In the genomic region with DNA sequence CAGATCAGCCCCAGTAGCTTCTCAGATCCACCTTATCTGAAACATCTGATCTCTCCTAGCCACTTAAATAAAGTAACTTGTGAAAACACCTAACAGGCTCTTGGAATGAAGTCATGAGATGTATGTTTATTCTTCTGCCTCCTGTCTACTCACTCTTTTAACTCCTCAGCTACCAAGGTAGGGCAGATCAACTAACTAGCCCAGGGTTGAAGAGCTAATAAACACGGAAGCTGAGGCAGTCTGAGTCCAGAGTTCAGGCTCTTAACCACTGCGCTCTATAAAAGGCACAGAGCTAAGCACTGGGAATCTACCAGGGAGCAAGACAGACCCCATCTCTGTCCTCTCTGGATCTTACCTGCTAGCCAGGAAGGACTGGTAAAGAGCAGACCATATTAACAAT, we compare ENCODE assay signal across 8 cellular contexts. TPM values are rescaled to one million over a fixed set of nuclear protein-coding genes. Genes with fewer than 3 reads are reported as not detected.
DNase-seq lines count a peak whose midpoint lies in the region; ATAC-seq, FAIRE-seq and TF ChIP-seq lines count a peak whose summit lies in the region.
"Not testable (repeated sequence)": the region's sequence is repeated elsewhere in the genome, so short reads cannot be mapped to it uniquely, and the experiment has no call there.

No MANE protein-coding gene starts in this region.

- POLR2A ChIA-PET in CD8-positive, alpha-beta T cell (lab: Charles Lee) = not testable (repeated sequence)
- POLR2A ChIA-PET in naive thymus-derived CD4-positive, alpha-beta T cell (lab: Charles Lee) = interaction anchor here (0.8 kb wide), 1 partner anchor 42 kb away, joined by 3 read pairs; no protein-coding TSS in a partner anchor

- peak; percentile 70 for FAIRE-seq in GM18507 (lab: Jason Lieb, UNC)
- FAIRE-seq in colon (lab: Jason Lieb, UNC) = peak; percentile 93
- peak; percentile 62 for FAIRE-seq in small intestine (lab: Jason Lieb, UNC)

- peaks cover 30% of the 10 kb centered on the region for H3K4me1 ChIP-seq in CD8-positive, alpha-beta T cell (ENCODE audit: insufficient read depth, low read length)
- peaks cover 11 to 28% of the 10 kb centered on the region in 2 donors for H3K4me1 ChIP-seq in naive thymus-derived CD4-positive, alpha-beta T cell (ENCODE audit: control insufficient read depth in 2 of 2, insufficient read depth in 2 of 2, low read length in 2 of 2)
- not testable (repeated sequence) for H3K4me1 ChIP-seq in small intestine (ENCODE audit: control insufficient read depth in 2 of 2, insufficient read depth in 1 of 2, low read depth in 1 of 2, low read length in 1 of 2)

- H3K27ac ChIP-seq in CD8-positive, alpha-beta T cell (ENCODE audit: low read depth, low read length); naive thymus-derived CD4-positive, alpha-beta T cell (ENCODE audit: low read depth, low read length): not testable (repeated sequence)
- peak overlapping the region in 1 of 2 donors; percentile 60 for H3K27ac ChIP-seq in small intestine (ENCODE audit: low read depth in 1 of 2, low read length in 1 of 2)

- H3K4me3 Mint-ChIP-seq in CD8-positive, alpha-beta T cell; activated T-helper 1 cell treated with anti-CD3 and anti-CD28 coated beads, Interleukin-12 subunit alpha, Interleukin-12 subunit beta, Interleukin-2, Interleukin-4 antibody, amounts not matched to agents 30 ng/mL and 10 ng/mL and 1 ng/mL, durations not matched to agents 14 hours and 24 hours and 36 hours: not testable (repeated sequence)
- H3K4me3 Mint-ChIP-seq in naive thymus-derived CD4-positive, alpha-beta T cell = peak overlapping the region in 7 of 10 donors; percentile 5 to 72 (median 37)

- H3K27me3 ChIP-seq in CD8-positive, alpha-beta T cell (ENCODE audit: insufficient read depth, low read length); naive thymus-derived CD4-positive, alpha-beta T cell (ENCODE audit: control insufficient read depth in 2 of 2, insufficient read depth in 2 of 2, low read length in 2 of 2); small intestine (ENCODE audit: control insufficient read depth in 2 of 2, insufficient read depth in 2 of 2, low read length in 2 of 2): not testable (repeated sequence)

- CTCF ChIA-PET in CD8-positive, alpha-beta T cell (lab: Charles Lee) = interaction anchor here (0.6 to 1.4 kb wide), 3 partner anchors 10 to 146 kb away, joined by 3 to 4 read pairs (median 4); no protein-coding TSS in a partner anchor
- CTCF ChIA-PET in naive thymus-derived CD4-positive, alpha-beta T cell (lab: Charles Lee) = interaction anchor here (0.7 to 1.1 kb wide), 3 partner anchors 12 to 59 kb away, joined by 3 to 4 read pairs (median 4); no protein-coding TSS in a partner anchor

- peaks cover 22% of the 10 kb centered on the region for H3K36me3 Mint-ChIP-seq in CD8-positive, alpha-beta T cell
- peaks cover 12% of the 10 kb centered on the region for H3K36me3 Mint-ChIP-seq in activated T-helper 1 cell treated with anti-CD3 and anti-CD28 coated beads, Interleukin-12 subunit alpha, Interleukin-12 subunit beta, Interleukin-2, Interleukin-4 antibody, amounts not matched to agents 30 ng/mL and 10 ng/mL and 1 ng/mL, durations not matched to agents 14 hours and 24 hours and 36 hours (ENCODE audit: low read depth)
- peaks cover 8 to 37% (median 25%) of the 10 kb centered on the region in 5 donors for H3K36me3 Mint-ChIP-seq in naive thymus-derived CD4-positive, alpha-beta T cell

- not testable (repeated sequence) for H3K27me3 Mint-ChIP-seq in CD8-positive, alpha-beta T cell (ENCODE audit: low read depth); activated T-helper 1 cell treated with anti-CD3 and anti-CD28 coated beads, Interleukin-12 subunit alpha, Interleukin-12 subunit beta, Interleukin-2, Interleukin-4 antibody, amounts not matched to agents 30 ng/mL and 10 ng/mL and 1 ng/mL, durations not matched to agents 14 hours and 24 hours and 36 hours (ENCODE audit: insufficient read depth); naive thymus-derived CD4-positive, alpha-beta T cell

- peak overlapping the region; percentile 53 for H3K27ac Mint-ChIP-seq in CD8-positive, alpha-beta T cell
- peak overlapping the region; percentile 2 for H3K27ac Mint-ChIP-seq in activated T-helper 1 cell treated with anti-CD3 and anti-CD28 coated beads, Interleukin-12 subunit alpha, Interleukin-12 subunit beta, Interleukin-2, Interleukin-4 antibody, amounts not matched to agents 30 ng/mL and 10 ng/mL and 1 ng/mL, durations not matched to agents 14 hours and 24 hours and 36 hours
- peak overlapping the region in 5 of 9 donors; percentile 17 to 89 (median 67) for H3K27ac Mint-ChIP-seq in naive thymus-derived CD4-positive, alpha-beta T cell

- intact Hi-C loops in CD8-positive, alpha-beta T cell (cut with DNase I, micrococcal nuclease) = loop anchor here (5.0 to 10.0 kb wide), 4 partner anchors 36 to 262 kb away; a partner anchor contains a TSS
- intact Hi-C loops in activated T-helper 1 cell treated with anti-CD3 and anti-CD28 coated beads, Interleukin-12 subunit alpha, Interleukin-12 subunit beta, Interleukin-2, Interleukin-4 antibody, amounts not matched to agents 30 ng/mL and 10 ng/mL and 1 ng/mL, durations not matched to agents 14 hours and 24 hours and 36 hours (cut with micrococcal nuclease) = loop anchor here (5.0 kb wide), 2 partner anchors 139 to 259 kb away; no protein-coding TSS in a partner anchor
- intact Hi-C loops in naive thymus-derived CD4-positive, alpha-beta T cell (cut with micrococcal nuclease) = loop anchor here (5.0 to 10.0 kb wide), 2 partner anchors 89 to 92 kb away; no protein-coding TSS in a partner anchor

- not testable (repeated sequence) for H3K36me3 ChIP-seq in CD8-positive, alpha-beta T cell (ENCODE audit: insufficient read depth, low read length); naive thymus-derived CD4-positive, alpha-beta T cell (ENCODE audit: control insufficient read depth in 2 of 3, insufficient read depth in 3 of 3, low read length in 3 of 3); small intestine (ENCODE audit: control insufficient read depth in 2 of 2, insufficient read depth in 2 of 2, low read length in 2 of 2)

- not testable (repeated sequence) for H3K9me3 Mint-ChIP-seq in CD8-positive, alpha-beta T cell; activated T-helper 1 cell treated with anti-CD3 and anti-CD28 coated beads, Interleukin-12 subunit alpha, Interleukin-12 subunit beta, Interleukin-2, Interleukin-4 antibody, amounts not matched to agents 30 ng/mL and 10 ng/mL and 1 ng/mL, durations not matched to agents 14 hours and 24 hours and 36 hours; naive thymus-derived CD4-positive, alpha-beta T cell

- not testable (repeated sequence) for TF ChIP-seq CTCF in CD8-positive, alpha-beta T cell (IDR thresholded peaks at IDR 0.05)

- H3K4me1 Mint-ChIP-seq in CD8-positive, alpha-beta T cell (ENCODE audit: low read depth) = peaks cover 76% of the 10 kb centered on the region
- peaks cover 72% of the 10 kb centered on the region for H3K4me1 Mint-ChIP-seq in activated T-helper 1 cell treated with anti-CD3 and anti-CD28 coated beads, Interleukin-12 subunit alpha, Interleukin-12 subunit beta, Interleukin-2, Interleukin-4 antibody, amounts not matched to agents 30 ng/mL and 10 ng/mL and 1 ng/mL, durations not matched to agents 14 hours and 24 hours and 36 hours (ENCODE audit: low read depth)
- H3K4me1 Mint-ChIP-seq in naive thymus-derived CD4-positive, alpha-beta T cell = peaks cover 37 to 93% (median 79%) of the 10 kb centered on the region in 7 donors

- H3K4me3 ChIP-seq in CD8-positive, alpha-beta T cell (ENCODE audit: low read depth, low read length); naive thymus-derived CD4-positive, alpha-beta T cell (ENCODE audit: low read length); small intestine (ENCODE audit: low read depth in 1 of 2, low read length in 2 of 2): not testable (repeated sequence)

- not testable (repeated sequence) for H3K9me3 ChIP-seq in CD8-positive, alpha-beta T cell (ENCODE audit: low read length); naive thymus-derived CD4-positive, alpha-beta T cell (ENCODE audit: control insufficient read depth in 2 of 3, low read length in 3 of 3); small intestine (ENCODE audit: control insufficient read depth, low read depth)

- WGBS in small intestine, 3 donors = 26 to 64% (median 36%) methylated on average over 2 of the region's 2 CpGs

- not testable (repeated sequence) for DNase-seq in CD8-positive, alpha-beta T cell; GM18507 (ENCODE audit: extremely low spot score, insufficient read length, low read depth); activated T-helper 1 cell treated with anti-CD3 and anti-CD28 coated beads, Interleukin-12 subunit alpha, Interleukin-12 subunit beta, Interleukin-2, Interleukin-4 antibody, amounts not matched to agents 30 ng/mL and 10 ng/mL and 1 ng/mL, durations not matched to agents 14 hours and 24 hours and 36 hours (ENCODE audit: low spot score); left lobe of liver (ENCODE audit: low spot score)
- DNase-seq in LoVo (ENCODE audit: low spot score) = peak; percentile 73
- DNase-seq in naive thymus-derived CD4-positive, alpha-beta T cell = peak in 2 of 9 donors; percentile 7 to 19
- DNase-seq in small intestine = peak; percentile 93

- not testable (repeated sequence) for ATAC-seq in CD8-positive, alpha-beta T cell; naive thymus-derived CD4-positive, alpha-beta T cell
- ATAC-seq in left lobe of liver = peak; percentile 37

RNA-seq across cellular contexts. Expression of a gene that starts 37.1 kb away (rescaled TPM):
- 10 to 100 TPM; 17.9 to 18.5 TPM for total RNA-seq in CD8-positive, alpha-beta T cell
- 27.0 and 27.1 TPM in 2 replicates for total RNA-seq in activated T-helper 1 cell treated with anti-CD3 and anti-CD28 coated beads, Interleukin-12 subunit alpha, Interleukin-12 subunit beta, Interleukin-2, Interleukin-4 antibody, amounts not matched to agents 30 ng/mL and 10 ng/mL and 1 ng/mL, durations not matched to agents 14 hours and 24 hours and 36 hours
- total RNA-seq in left lobe of liver = 11.3 TPM
- total RNA-seq in naive thymus-derived CD4-positive, alpha-beta T cell = 10 to 100 TPM; 17.3 to 28.4 (median 20.9) TPM
- 10 to 100 TPM in 1 of 2 donors, 1 to 10 TPM in 1; 9.1 to 15.4 TPM for polyA plus RNA-seq in naive thymus-derived CD4-positive, alpha-beta T cell
- polyA plus RNA-seq in small intestine = 10 to 100 TPM in 1 of 3 donors, 1 to 10 TPM in 2; 6.8 to 35.6 (median 8.3) TPM

Comparison
In these comparisons a context has a peak if more than half of its experiments do, and no peak if none do; other contexts are left out.
1. H3K27ac Mint-ChIP-seq: peak in every context shown above with its lines; median percentile 67 in naive thymus-derived CD4-positive, alpha-beta T cell; 53 in CD8-positive, alpha-beta T cell; 2 in activated T-helper 1 cell treated with anti-CD3 and anti-CD28 coated beads, Interleukin-12 subunit alpha, Interleukin-12 subunit beta, Interleukin-2, Interleukin-4 antibody, amounts not matched to agents 30 ng/mL and 10 ng/mL and 1 ng/mL, durations not matched to agents 14 hours and 24 hours and 36 hours.